ENCODE assay signal across 8 cellular contexts in the genomic region with DNA sequence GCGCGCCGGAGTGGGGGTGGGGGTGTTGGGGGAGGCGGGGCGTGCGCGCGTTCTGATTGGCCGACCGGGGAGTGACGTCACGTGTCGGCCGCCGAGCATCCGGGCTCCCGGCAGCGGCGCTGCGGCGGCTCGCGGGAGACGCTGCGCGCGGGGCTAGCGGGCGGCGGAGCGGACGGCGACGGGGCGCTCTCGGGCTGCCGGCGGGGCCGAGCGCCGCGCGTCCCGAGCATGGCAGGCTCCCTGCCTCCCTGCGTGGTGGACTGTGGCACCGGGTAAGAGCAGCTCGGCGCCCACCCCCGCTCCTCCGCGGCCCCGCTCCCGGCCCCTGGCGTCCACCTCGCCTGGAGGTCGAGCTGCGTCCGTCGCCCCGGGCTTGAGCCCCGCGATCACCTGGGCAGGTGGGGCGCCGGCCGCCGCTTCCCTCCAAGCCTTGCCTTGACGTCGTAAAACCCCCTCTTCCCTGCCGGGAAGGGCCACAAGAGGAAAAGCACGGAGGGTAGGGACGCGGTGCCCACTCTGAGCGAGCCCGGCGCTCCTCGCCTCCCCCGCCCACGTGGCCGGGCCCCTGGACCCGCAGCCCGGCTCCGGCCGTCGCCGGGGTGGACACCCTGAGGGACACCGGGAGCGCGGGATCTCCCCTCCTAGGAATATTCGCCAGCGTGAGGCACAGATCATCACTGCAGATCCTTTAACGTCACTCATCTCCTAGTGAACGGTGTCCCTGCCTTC. TPM values are rescaled to one million over a fixed set of nuclear protein-coding genes. Genes with fewer than 3 reads are reported as not detected.
DNase-seq lines count a peak whose midpoint lies in the region; ATAC-seq, FAIRE-seq and TF ChIP-seq lines count a peak whose summit lies in the region.

A gene (plus strand): TSS at position 98 of the 729 bp plus-strand sequence. CDS start 131 bp downstream, at position 229.

- H3K36me3 ChIP-seq in breast epithelium (no peaks in the 10 kb centered on the region), small intestine (ENCODE audit: control insufficient read depth in 2 of 2, insufficient read depth in 2 of 2, low read length in 2 of 2) (no peaks in the 10 kb centered on the region)

- ATAC-seq in HG02642 (IDR thresholded peaks at IDR 0.05; ENCODE audit: poor library complexity, unreplicated experiment), result peak; percentile 89

- WGBS in small intestine, 3 donors, result 0 to 1% (median 1%) methylated on average over 35 to 92 of the region's 92 CpGs

- TF ChIP-seq POLR2A in breast epithelium (IDR thresholded peaks at IDR 0.05), result no peak

- intact Hi-C loops in breast epithelium (cut with DNase I; ENCODE audit: low total_unique reads), result no loop called here

- FAIRE-seq in small intestine (lab: Jason Lieb, UNC), result no peak

- H3K9me3 ChIP-seq in breast epithelium (no peaks in the 10 kb centered on the region), small intestine (ENCODE audit: control insufficient read depth, low read depth) (no peaks in the 10 kb centered on the region)

- no peak for TF ChIP-seq CTCF in WI38 (IDR thresholded peaks at IDR 0.05; ENCODE audit: low read depth, low read length)
- TF ChIP-seq CTCF in breast epithelium (IDR thresholded peaks at IDR 0.05), result no peak

- no peaks in the 10 kb centered on the region for H3K27me3 ChIP-seq in breast epithelium
- no peaks in the 10 kb centered on the region for H3K27me3 ChIP-seq in small intestine (ENCODE audit: control insufficient read depth in 2 of 2, insufficient read depth in 2 of 2, low read length in 2 of 2)

- peak within 1 kb of the TSS; percentile 73 for H3K4me3 ChIP-seq in WI38 (ENCODE audit: low read depth, low read length)
- peak within 1 kb of the TSS; percentile 93 to 99 (median 97) for H3K4me3 ChIP-seq in breast epithelium
- H3K4me3 ChIP-seq in small intestine (ENCODE audit: low read depth in 1 of 2, low read length in 2 of 2), result peak within 1 kb of the TSS; percentile 85 to 93

- H3K4me1 ChIP-seq in breast epithelium (peaks cover 4 to 8% of the 10 kb centered on the region in 2 donors), small intestine (ENCODE audit: control insufficient read depth in 2 of 2, insufficient read depth in 1 of 2, low read depth in 1 of 2, low read length in 1 of 2) (peaks cover 0 to 3% of the 10 kb centered on the region in 2 donors)

- H3K27ac ChIP-seq in breast epithelium (peak within 1 kb of the TSS; percentile 94 to 98), small intestine (ENCODE audit: low read depth in 1 of 2, low read length in 1 of 2) (peak within 1 kb of the TSS; percentile 63 to 92)

- DNase-seq in NCI-H1694 (lab: John Stamatoyannopoulos, UW) (peak; percentile 13), NCI-H1694 treated with DMSO at 0.1 percent for 48 hours (lab: John Stamatoyannopoulos, UW) (no peak), NCI-H146 (lab: John Stamatoyannopoulos, UW) (peak; percentile 87), breast epithelium (ENCODE audit: low spot score in 2 of 2) (peak; percentile 87 to 91), iPS-NIHi7 (ENCODE audit: extremely low spot score) (peak; percentile 99), small intestine (peak; percentile 86)

RNA-seq across cellular contexts. Expression of the gene that starts here (rescaled TPM):
- 10 to 100 TPM in 2 of 3 donors, 1 to 10 TPM in 1; 9.1 to 10.2 (median 10.1) TPM for total RNA-seq in breast epithelium
- polyA plus RNA-seq in small intestine, result 1 to 10 TPM; 2.4 to 6.1 (median 2.9) TPM
